ENCODE assay signal across 11 cellular contexts in the genomic region with DNA sequence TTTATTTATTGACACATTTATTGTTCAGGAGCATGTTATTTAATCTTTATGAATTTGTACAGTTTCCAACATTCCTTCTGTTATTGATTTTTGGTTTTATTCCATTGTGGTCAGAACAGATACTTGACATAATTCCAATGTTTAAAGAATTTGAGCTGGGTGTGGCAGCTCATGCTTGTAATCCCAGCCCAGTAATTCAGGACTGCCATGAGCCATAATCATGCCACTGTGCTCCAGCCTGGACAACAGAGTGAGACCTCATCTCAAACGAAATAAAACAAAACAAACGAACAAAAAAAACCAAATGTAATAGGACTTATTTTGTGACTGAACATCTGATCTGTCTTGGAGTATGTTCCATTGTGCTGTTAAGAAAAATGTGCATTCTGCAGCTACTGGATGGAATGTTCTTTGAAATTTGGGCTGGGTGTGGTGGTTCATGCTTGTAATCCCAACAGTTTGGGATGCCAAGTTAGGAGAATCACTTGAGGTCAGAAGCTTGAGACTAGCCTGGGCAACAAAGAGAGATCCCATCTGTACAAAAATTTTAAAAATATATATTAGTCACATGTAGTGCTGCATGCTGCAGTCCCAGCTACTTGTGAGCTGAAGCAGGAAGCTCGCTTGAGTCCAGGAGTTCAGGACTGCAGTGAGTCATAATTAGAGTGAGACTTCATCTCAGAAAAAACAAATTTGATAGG.
A peak's percentile ranks its signal among the peaks of the same experiment; 100 is the strongest.
DNase-seq lines count a peak whose midpoint lies in the region; ATAC-seq, FAIRE-seq and TF ChIP-seq lines count a peak whose summit lies in the region.
"Had no signal": no experiment of that assay in that cellular context is flagged by ENCODE, and none has a peak within 500 bp of the region (broad histone marks: within the 10 kb centered on the region; RNA-seq: fewer than 3 reads in every experiment).

No MANE protein-coding gene starts in this region.

- H4K20me1 ChIP-seq in HCT116 (ENCODE audit: insufficient read depth): no peaks in the 10 kb centered on the region
- H4K20me1 ChIP-seq in astrocyte (ENCODE audit: insufficient read depth, low read length): no peaks in the 10 kb centered on the region

- H3K36me3 ChIP-seq in HCT116 (ENCODE audit: control insufficient read depth in 1 of 2, insufficient read depth in 2 of 2, low read length in 2 of 2) (no peaks in the 10 kb centered on the region), astrocyte (ENCODE audit: insufficient read depth, low read length) (no peaks in the 10 kb centered on the region), gastroesophageal sphincter (no peaks in the 10 kb centered on the region), tibial nerve (no peaks in the 10 kb centered on the region)

- peak overlapping the region; percentile 78 for H3K4me2 ChIP-seq in HCT116 (ENCODE audit: low read length)
- peak overlapping the region; percentile 40 for H3K4me2 ChIP-seq in astrocyte (ENCODE audit: low read length)

- TF ChIP-seq EP300 in gastroesophageal sphincter (IDR thresholded peaks at IDR 0.05) (no peak), tibial nerve (IDR thresholded peaks at IDR 0.05) (peak; percentile 15 to 30)

- intact Hi-C loops in HCT116 (cut with micrococcal nuclease): no loop called here

- ATAC-seq in HCT116: peak; percentile 89
- peak; percentile 77 for ATAC-seq in gastroesophageal sphincter
- ATAC-seq in stimulated activated memory B cell treated with anti-CD40 and anti-IgM and Interleukin-4, amounts not matched to agents 10 μg/mL and 1 μg/mL and 100 μg/mL, for 72 hours: no peak

- H2AFZ ChIP-seq in HCT116 (ENCODE audit: low read depth, low read length, poor library complexity, severe bottlenecking) (peak overlapping the region; percentile 66), astrocyte (ENCODE audit: low read depth, low read length) (no peak overlapping the region)

- no TSS peak for BruUV-seq in HCT116 (replicated peaks; lab: Mats Ljungman, UMichigan)

- POLR2A ChIA-PET in HCT116 (lab: Charles Lee): no interaction called here

- no peaks in the 10 kb centered on the region for H3K36me3 Mint-ChIP-seq in astrocyte (ENCODE audit: low read depth, unreplicated experiment)
- H3K36me3 Mint-ChIP-seq in stimulated activated memory B cell treated with anti-CD40 and anti-IgM and Interleukin-4, amounts not matched to agents 10 μg/mL and 1 μg/mL and 100 μg/mL, for 72 hours: no peaks in the 10 kb centered on the region
- H3K36me3 Mint-ChIP-seq: brain had no signal

- TF ChIP-seq CTCF in HCT116 (IDR thresholded peaks at IDR 0.05 in 2 of 3, conservative IDR thresholded peaks at IDR 0.05 in 1 of 3; ENCODE audit: borderline replicate concordance in 1 of 3, insufficient read depth in 1 of 3, low read depth in 2 of 3, low read length in 2 of 3) (no peak), astrocyte (IDR thresholded peaks at IDR 0.05; ENCODE audit: insufficient read depth, low read depth, low read length) (no peak), gastroesophageal sphincter (IDR thresholded peaks at IDR 0.05) (no peak), tibial nerve (IDR thresholded peaks at IDR 0.05) (no peak), GM20000 (IDR thresholded peaks at IDR 0.05; ENCODE audit: extremely low read depth, missing control alignments) (no peak)

- H3K9me3 ChIP-seq in HCT116 (ENCODE audit: control insufficient read depth in 1 of 2, insufficient read depth in 1 of 2, low read depth in 1 of 2, low read length in 2 of 2) (no peaks in the 10 kb centered on the region), astrocyte (ENCODE audit: insufficient read depth, low read depth, low read length) (no peaks in the 10 kb centered on the region), gastroesophageal sphincter (no peaks in the 10 kb centered on the region), tibial nerve (peaks cover 0 to 4% (median 0%) of the 10 kb centered on the region in 4 donors)

- DNase-seq in HCT116 (ENCODE audit: low read depth, low spot score) (peak; percentile 37), astrocyte (ENCODE audit: low read depth) (peak; percentile 91), tibial nerve (ENCODE audit: low spot score in 2 of 2) (no peak), CD1c-positive myeloid dendritic cell (ENCODE audit: extremely low spot score) (no peak), GM20000 (ENCODE audit: low spot score) (no peak)
- DNase-seq: GF-D8, head of caudate nucleus, NCI-H1694 had no signal

- H3K4me1 ChIP-seq in HCT116 (ENCODE audit: control insufficient read depth in 1 of 2, insufficient read depth in 2 of 2, low read length in 2 of 2) (peaks cover 19 to 21% of the 10 kb centered on the region in 2 experiments), astrocyte (ENCODE audit: insufficient read depth, low read length) (peaks cover 10% of the 10 kb centered on the region), gastroesophageal sphincter (peaks cover 0 to 2% (median 0%) of the 10 kb centered on the region in 3 donors), tibial nerve (peaks cover 0 to 29% (median 5%) of the 10 kb centered on the region in 4 donors)

- no peaks in the 10 kb centered on the region for H3K27me3 Mint-ChIP-seq in astrocyte (ENCODE audit: low read depth, unreplicated experiment)
- peaks cover 27% of the 10 kb centered on the region for H3K27me3 Mint-ChIP-seq in stimulated activated memory B cell treated with anti-CD40 and anti-IgM and Interleukin-4, amounts not matched to agents 10 μg/mL and 1 μg/mL and 100 μg/mL, for 72 hours
- H3K27me3 Mint-ChIP-seq: brain had no signal

- no peak for TF ChIP-seq POLR2A in HCT116 (IDR thresholded peaks at IDR 0.05; ENCODE audit: borderline replicate concordance, extremely low read depth, insufficient read depth, insufficient read length)
- no peak for TF ChIP-seq POLR2A in gastroesophageal sphincter (IDR thresholded peaks at IDR 0.05)
- TF ChIP-seq POLR2A in tibial nerve (IDR thresholded peaks at IDR 0.05): no peak

- H3K4me3 Mint-ChIP-seq in astrocyte (ENCODE audit: unreplicated experiment): no peak overlapping the region
- H3K4me3 Mint-ChIP-seq in stimulated activated memory B cell treated with anti-CD40 and anti-IgM and Interleukin-4, amounts not matched to agents 10 μg/mL and 1 μg/mL and 100 μg/mL, for 72 hours: no peak overlapping the region
- H3K4me3 Mint-ChIP-seq: brain had no signal

- H3K9me2 ChIP-seq in HCT116 (ENCODE audit: insufficient read depth): no peaks in the 10 kb centered on the region

- RAD21 ChIA-PET in HCT116 (lab: Charles Lee; ENCODE audit: low non-redundant PET in 1 of 2, low total read pairs in 2 of 2, uncharacterized antibody in 2 of 2, unreplicated experiment in 2 of 2): no interaction called here

- H3K79me2 ChIP-seq in HCT116 (ENCODE audit: insufficient read depth, low read length) (no peaks in the 10 kb centered on the region), astrocyte (ENCODE audit: insufficient read depth, low read length) (no peaks in the 10 kb centered on the region)

- TF ChIP-seq RAD21 in HCT116 (IDR thresholded peaks at IDR 0.05; ENCODE audit: low read depth): no peak

- H3K27ac Mint-ChIP-seq in astrocyte (ENCODE audit: unreplicated experiment): no peak overlapping the region
- H3K27ac Mint-ChIP-seq in stimulated activated memory B cell treated with anti-CD40 and anti-IgM and Interleukin-4, amounts not matched to agents 10 μg/mL and 1 μg/mL and 100 μg/mL, for 72 hours: no peak overlapping the region
- H3K27ac Mint-ChIP-seq: brain had no signal

- no peaks in the 10 kb centered on the region for H3K27me3 ChIP-seq in HCT116 (ENCODE audit: insufficient read depth, low read length)
- H3K27me3 ChIP-seq in astrocyte (ENCODE audit: insufficient read depth, low read length): no peaks in the 10 kb centered on the region
- H3K27me3 ChIP-seq in gastroesophageal sphincter: no peaks in the 10 kb centered on the region
- no peaks in the 10 kb centered on the region for H3K27me3 ChIP-seq in tibial nerve

- CTCF ChIA-PET in HCT116 (lab: Charles Lee): interaction anchor here (1.3 to 2.2 kb wide), 3 partner anchors 13 to 325 kb away, joined by 3 to 15 read pairs (median 9); no protein-coding TSS in a partner anchor

- H3K9ac ChIP-seq in HCT116 (ENCODE audit: low read length) (0 out of 2 replicates have a peak overlapping the region, but pooled peaks have one; percentile 18), astrocyte (ENCODE audit: low read length) (no peak overlapping the region)

- H3K27ac ChIP-seq in HCT116 (ENCODE audit: low read depth, low read length): peak overlapping the region; percentile 53; the same call in 1 of the 2 replicates
- H3K27ac ChIP-seq in astrocyte (ENCODE audit: low read depth, low read length): peak overlapping the region; percentile 49
- no peak overlapping the region for H3K27ac ChIP-seq in gastroesophageal sphincter
- peak overlapping the region in 2 of 4 donors; percentile 27 to 58 for H3K27ac ChIP-seq in tibial nerve

- 49 to 53% methylated on average over 2 to 3 of the region's 3 CpGs for WGBS in gastroesophageal sphincter (ENCODE audit: low coverage in 1 of 2), 2 donors
- WGBS in tibial nerve, 2 donors: 30 to 37% methylated on average over 3 of the region's 3 CpGs

- H3K9me3 Mint-ChIP-seq in astrocyte (ENCODE audit: unreplicated experiment): peaks cover 1% of the 10 kb centered on the region
- H3K9me3 Mint-ChIP-seq in stimulated activated memory B cell treated with anti-CD40 and anti-IgM and Interleukin-4, amounts not matched to agents 10 μg/mL and 1 μg/mL and 100 μg/mL, for 72 hours: peaks cover 4% of the 10 kb centered on the region

- H3K4me3 ChIP-seq in HCT116 (replicated peaks in 1 of 2; ENCODE audit: low read depth in 1 of 2, low read length in 2 of 2) (peak overlapping the region in 1 of 2 experiments; percentile 45; a peak in 2 of 4 replicates), astrocyte (ENCODE audit: insufficient read depth, low read depth, low read length) (no peak overlapping the region), gastroesophageal sphincter (no peak overlapping the region), tibial nerve (no peak overlapping the region)

- peaks cover 5% of the 10 kb centered on the region for H3K4me1 Mint-ChIP-seq in astrocyte (ENCODE audit: low read depth, unreplicated experiment)
- no peaks in the 10 kb centered on the region for H3K4me1 Mint-ChIP-seq in stimulated activated memory B cell treated with anti-CD40 and anti-IgM and Interleukin-4, amounts not matched to agents 10 μg/mL and 1 μg/mL and 100 μg/mL, for 72 hours
- H3K4me1 Mint-ChIP-seq: brain had no signal

- FAIRE-seq in astrocyte (lab: Jason Lieb, UNC): peak; percentile 67

TF ChIP-seq in HCT116, 20 proteins besides CTCF, POLR2A, EP300 and RAD21 (continues in another document):
- TF ChIP-seq SP1 (IDR thresholded peaks at IDR 0.05; ENCODE audit: low read depth): peak; percentile 45; the same call in 1 of the 2 replicates
- 0 out of 2 replicates have a peak, but pooled peaks have one; percentile 24 for TF ChIP-seq CBX3 (IDR thresholded peaks at IDR 0.05; ENCODE audit: low read depth)

Comparison
In these comparisons a context has a peak if more than half of its experiments do, and no peak if none do; other contexts are left out.
1. DNase-seq: peak in HCT116 (single experiment) and astrocyte (single experiment); none in tibial nerve (0 of 2), CD1c-positive myeloid dendritic cell (single experiment) and GM20000 (single experiment).
2. H3K27ac ChIP-seq: peak in HCT116 (single experiment) and astrocyte (single experiment); none in gastroesophageal sphincter (0 of 4).